In genomic region chr12:88001327-88001726, GRCh38 we compare ENCODE assay signal across 5 cellular contexts.
TF ChIP-seq lines count a peak whose summit lies in the region.

No MANE protein-coding gene starts in this region.

TF ChIP-seq in SK-N-SH, 30 proteins besides CTCF, POLR2A, EP300 and RAD21:
- no peak for TF ChIP-seq USF1 (IDR thresholded peaks at IDR 0.05; ENCODE audit: borderline replicate concordance, low read depth)
- no peak for TF ChIP-seq CHD2 (IDR thresholded peaks at IDR 0.05; ENCODE audit: low read length, partially characterized antibody)
- no peak for TF ChIP-seq FOXM1 (IDR thresholded peaks at IDR 0.05; ENCODE audit: low read depth)
- no peak for TF ChIP-seq RXRA (IDR thresholded peaks at IDR 0.05; ENCODE audit: borderline replicate concordance, low read depth)
- TF ChIP-seq YY1 (IDR thresholded peaks at IDR 0.05; ENCODE audit: low read depth): no peak
- TF ChIP-seq FOSL2 (IDR thresholded peaks at IDR 0.05; ENCODE audit: borderline replicate concordance, low read depth): no peak
- TF ChIP-seq SMC3 (IDR thresholded peaks at IDR 0.05; ENCODE audit: low read depth, low read length): no peak
- no peak for TF ChIP-seq TEAD4 (IDR thresholded peaks at IDR 0.05; ENCODE audit: borderline replicate concordance, insufficient read depth)
- TF ChIP-seq MXI1 (IDR thresholded peaks at IDR 0.05; ENCODE audit: low read depth, low read length): no peak
- TF ChIP-seq TAF1 (IDR thresholded peaks at IDR 0.05; ENCODE audit: borderline replicate concordance, low read depth, low read length): no peak
- no peak for TF ChIP-seq GABPA (IDR thresholded peaks at IDR 0.05; ENCODE audit: low read depth)
- TF ChIP-seq TCF12 (IDR thresholded peaks at IDR 0.05): no peak

TF ChIP-seq in SK-N-SH treated with all-trans-retinoic acid at 6 μM for 48 hours, 23 proteins besides CTCF, POLR2A, EP300 and RAD21:
- TF ChIP-seq CREB5 (CRISPR knock-in tag; IDR thresholded peaks at IDR 0.05; ENCODE audit: low read depth) (no peak), ZC3H10 (CRISPR knock-in tag; IDR thresholded peaks at IDR 0.05) (no peak), BACH2 (CRISPR knock-in tag; IDR thresholded peaks at IDR 0.05; ENCODE audit: borderline replicate concordance) (no peak), ZNF565 (CRISPR knock-in tag; conservative IDR thresholded peaks at IDR 0.05; ENCODE audit: low read depth) (no peak), POU6F1 (CRISPR knock-in tag; IDR thresholded peaks at IDR 0.05; ENCODE audit: borderline replicate concordance, low read depth) (no peak), TOX (CRISPR knock-in tag; IDR thresholded peaks at IDR 0.05; ENCODE audit: borderline replicate concordance) (no peak), ISL1 (CRISPR knock-in tag; IDR thresholded peaks at IDR 0.05) (no peak)
TF ChIP-seq in SK-N-SH treated with all-trans-retinoic acid at 6 μM for 48 hours: peak in this region for 0.

TF ChIP-seq in HepG2, 621 proteins besides CTCF, POLR2A, EP300 and RAD21:
- TF ChIP-seq ZNF382 (CRISPR knock-in tag; IDR thresholded peaks at IDR 0.05; ENCODE audit: borderline replicate concordance) (no peak), ATF7 (IDR thresholded peaks at IDR 0.05) (peak; percentile 47; the same call in 1 of the 2 replicates), ATF7 (CRISPR knock-in tag; IDR thresholded peaks at IDR 0.05) (no peak), NR2F2 (IDR thresholded peaks at IDR 0.05; ENCODE audit: borderline replicate concordance, low read depth) (no peak), ZNF142 (CRISPR knock-in tag; IDR thresholded peaks at IDR 0.05) (no peak), ETV6 (CRISPR knock-in tag; conservative IDR thresholded peaks at IDR 0.05) (no peak), KLF9 (CRISPR knock-in tag; IDR thresholded peaks at IDR 0.05; ENCODE audit: low read depth) (no peak)

TF ChIP-seq in IMR-90, 13 proteins besides CTCF, POLR2A, EP300 and RAD21:
- TF ChIP-seq SMC3 (IDR thresholded peaks at IDR 0.05; ENCODE audit: low read depth, low read length) (no peak), CEBPB (IDR thresholded peaks at IDR 0.05; ENCODE audit: low read depth, low read length) (peak; percentile 65; the same call in 1 of the 2 replicates)

TF ChIP-seq in K562, 482 proteins besides CTCF, POLR2A, EP300 and RAD21:
- TF ChIP-seq ATF3 (IDR thresholded peaks at IDR 0.05): peak; percentile 49
- no peak for TF ChIP-seq ATF3 (CRISPR knock-in tag; conservative IDR thresholded peaks at IDR 0.05)
- peak; percentile 57; the same call in 1 of the 2 replicates for TF ChIP-seq ZSCAN32 (CRISPR knock-in tag; IDR thresholded peaks at IDR 0.05)
- no peak for TF ChIP-seq CEBPG (CRISPR knock-in tag; IDR thresholded peaks at IDR 0.05)
- TF ChIP-seq CEBPG (tag; conservative IDR thresholded peaks at IDR 0.05 in 1 of 2, IDR thresholded peaks at IDR 0.05 in 1 of 2): peak in 1 of 2 experiments; percentile 80; a peak in 3 of 4 replicates
- no peak for TF ChIP-seq GMEB1 (CRISPR knock-in tag; IDR thresholded peaks at IDR 0.05)
